ENCODE assay signal across 17 cellular contexts in genomic region chr6:84123186-84123585, GRCh38.
DNase-seq lines count a peak whose midpoint lies in the region; ATAC-seq, FAIRE-seq and TF ChIP-seq lines count a peak whose summit lies in the region.
"Had no signal": no experiment of that assay in that cellular context is flagged by ENCODE, and none has a peak within 500 bp of the region (broad histone marks: within the 10 kb centered on the region; RNA-seq: fewer than 3 reads in every experiment).

No MANE protein-coding gene starts in this region.

- in situ Hi-C loops in ACHN (cut with HindIII; ENCODE audit: low pct_ligation_motif_present, low pct_unique_long_range_greater_than_20kb, low sequenced_read_pairs): no loop called here

- no peaks in the 10 kb centered on the region for H3K23me2 ChIP-seq in H9 (ENCODE audit: insufficient read length, low read depth, low read length, poor library complexity, severe bottlenecking)

- H2BK5ac ChIP-seq in H9 (ENCODE audit: insufficient read length, low read length): no peak overlapping the region

- no peak for DNase-seq in GM12891 (ENCODE audit: insufficient read length, low spot score)
- DNase-seq in frontal cortex (ENCODE audit: low spot score in 2 of 2): no peak
- DNase-seq in H9: no peak
- no peak for DNase-seq in activated T-cell treated with anti-CD3 and anti-CD28 coated beads, Interleukin-2, amount 50 U/mL, for 48 hours
- DNase-seq in ACHN: no peak
- DNase-seq: CD4-positive, alpha-beta memory T cell; NCI-H187 treated with DMSO at 0.1 percent for 48 hours; NCI-H345; NCI-H526; Right ventricle myocardium superior had no signal

- peaks cover 0 to 2% of the 10 kb centered on the region in 2 experiments; a peak in 2 of 4 replicates for H3K4me1 Mint-ChIP-seq in H9
- H3K4me1 Mint-ChIP-seq: CD4-positive, alpha-beta memory T cell; GM23338 had no signal

- ATAC-seq in GM19351 (IDR thresholded peaks at IDR 0.05; ENCODE audit: unreplicated experiment) (peak; percentile 84), HG02884 (IDR thresholded peaks at IDR 0.05; ENCODE audit: unreplicated experiment) (peak; percentile 74), HG03469 (IDR thresholded peaks at IDR 0.05; ENCODE audit: unreplicated experiment) (peak; percentile 46)
- ATAC-seq: GM23338 had no signal

- H2AFZ ChIP-seq in H9 (ENCODE audit: low read length): no peak overlapping the region
- H2AFZ ChIP-seq: GM23338 had no signal

- no peak overlapping the region for H3K4me2 ChIP-seq in H9 (ENCODE audit: insufficient read depth, insufficient read length, low read length)
- H3K4me2 ChIP-seq: GM23338 had no signal

- H2AK5ac ChIP-seq in H9 (ENCODE audit: insufficient read length, low read length): no peak overlapping the region

- no peak overlapping the region for H3K56ac ChIP-seq in H9 (ENCODE audit: insufficient read length, low read depth, low read length)

- H3K14ac ChIP-seq in H9 (ENCODE audit: insufficient read depth, low read length): no peak overlapping the region

- no peak overlapping the region for H3K27ac ChIP-seq in H9 (ENCODE audit: insufficient read length, low read depth, low read length)
- H3K27ac ChIP-seq: 22Rv1, SK-N-MC had no signal

- H3K9me3 Mint-ChIP-seq in H9: peaks cover 0 to 3% of the 10 kb centered on the region in 2 experiments; a peak in 1 of 5 replicates
- H3K9me3 Mint-ChIP-seq: GM23338 had no signal

- no peak overlapping the region for H3K23ac ChIP-seq in H9 (ENCODE audit: insufficient read length, low read depth, low read length)

- no peak overlapping the region for H2BK20ac ChIP-seq in H9 (ENCODE audit: low read depth, low read length, poor library complexity, severe bottlenecking)

- H3K27me3 ChIP-seq in H9 (ENCODE audit: insufficient read depth, low read length): no peaks in the 10 kb centered on the region

- WGBS in H9 (ENCODE audit: extremely low coverage, insufficient read length, low lambda C conversion rate): no CpG with 5 or more reads among the region's 2 CpGs

- H3K4ac ChIP-seq in H9 (ENCODE audit: low read depth, low read length): no peak overlapping the region

- no peak overlapping the region for H4K5ac ChIP-seq in H9 (ENCODE audit: insufficient read length, low read depth, low read length)

- no peak overlapping the region for H2BK15ac ChIP-seq in H9 (ENCODE audit: low read depth, low read length)

- no peaks in the 10 kb centered on the region for H3K9me3 ChIP-seq in H9 (ENCODE audit: control insufficient read depth, low read depth, low read length)

- H3K18ac ChIP-seq in H9 (ENCODE audit: insufficient read length, low read depth, low read length): no peak overlapping the region

- no peak overlapping the region for H2BK120ac ChIP-seq in H9 (ENCODE audit: low read depth, low read length, poor library complexity, severe bottlenecking)

- no peak overlapping the region for H4K91ac ChIP-seq in H9 (ENCODE audit: insufficient read length, low read depth, low read length)

- no peak for TF ChIP-seq POLR2A in GM12891 (IDR thresholded peaks at IDR 0.05; ENCODE audit: low read depth, low read length)

- no peak overlapping the region for H3K27ac Mint-ChIP-seq in H9
- H3K27ac Mint-ChIP-seq: CD4-positive, alpha-beta memory T cell; GM23338 had no signal

- H2BK12ac ChIP-seq in H9 (ENCODE audit: insufficient read length, low read depth, low read length): no peak overlapping the region

- H3K4me1 ChIP-seq in H9 (ENCODE audit: insufficient read depth, low read length): no peaks in the 10 kb centered on the region

- no peak for TF ChIP-seq CTCF in H9 (conservative IDR thresholded peaks at IDR 0.05)

- H3K27me3 Mint-ChIP-seq in H9 (ENCODE audit: low read depth): no peaks in the 10 kb centered on the region
- H3K27me3 Mint-ChIP-seq: CD4-positive, alpha-beta memory T cell had no signal

- H3K36me3 Mint-ChIP-seq in H9 (ENCODE audit: insufficient read depth in 1 of 3, low read depth in 3 of 3): peaks cover 18 to 25% (median 23%) of the 10 kb centered on the region in 3 experiments; a peak in 6 of 7 replicates

- H3K79me1 ChIP-seq in H9 (ENCODE audit: insufficient read depth, low read depth, low read length, poor library complexity, severe bottlenecking): no peaks in the 10 kb centered on the region

- no peak overlapping the region for H4K8ac ChIP-seq in H9 (replicated peaks; ENCODE audit: insufficient read length, low read depth, low read length)

- H3K9ac ChIP-seq in H9 (ENCODE audit: extremely low read depth, insufficient read length, low read length): no peak overlapping the region

- no peaks in the 10 kb centered on the region for H4K20me1 ChIP-seq in H9 (ENCODE audit: control insufficient read depth, insufficient read depth, insufficient read length)

- FAIRE-seq in GM12891 (lab: Jason Lieb, UNC) (peak; percentile 58), frontal cortex (lab: Jason Lieb, UNC) (no peak)
- FAIRE-seq: RCC 7860 had no signal

- H3K4me3 Mint-ChIP-seq in H9: no peak overlapping the region
- H3K4me3 Mint-ChIP-seq: CD4-positive, alpha-beta memory T cell; GM23338 had no signal

- H3T11ph ChIP-seq in H9 (ENCODE audit: low read length): no peak overlapping the region

- no peaks in the 10 kb centered on the region for H3K79me2 ChIP-seq in H9 (ENCODE audit: insufficient read depth, low read length)

TF ChIP-seq in GM12891, 5 proteins besides CTCF, POLR2A, EP300 and RAD21:
- TF ChIP-seq PAX5 (IDR thresholded peaks at IDR 0.05; ENCODE audit: insufficient read depth, low read length, severe bottlenecking): no peak
- TF ChIP-seq SPI1 (IDR thresholded peaks at IDR 0.05; ENCODE audit: low read depth, low read length): peak; percentile 58
- no peak for TF ChIP-seq POU2F2 (IDR thresholded peaks at IDR 0.05; ENCODE audit: low read depth, low read length)
- no peak for TF ChIP-seq POLR2AphosphoS5 (IDR thresholded peaks at IDR 0.05; ENCODE audit: low read depth, low read length)
- TF ChIP-seq TAF1 (IDR thresholded peaks at IDR 0.05; ENCODE audit: low read depth, low read length): no peak
